Comparison of ENCODE assay signal across 8 cellular contexts in genomic region chr1:167219646-167220536, GRCh38. TPM values are rescaled to one million over a fixed set of nuclear protein-coding genes. Genes with fewer than 3 reads are reported as not detected.
DNase-seq lines count a peak whose midpoint lies in the region; ATAC-seq, FAIRE-seq and TF ChIP-seq lines count a peak whose summit lies in the region.

No MANE protein-coding gene starts in this region.

- TSS peak; percentile 90 for BruUV-seq in Caco-2 (replicated peaks; lab: Mats Ljungman, UMichigan)

- ATAC-seq in GM21390 (IDR thresholded peaks at IDR 0.05; ENCODE audit: unreplicated experiment), result peak; percentile 38
- ATAC-seq in activated CD8-positive, alpha-beta memory T cell treated with anti-CD3 and anti-CD28 coated beads, Interleukin-2, amount 10 ng/mL, durations not matched to agents 7 days and 5 days, result peak; percentile 63

- intact Hi-C loops in Caco-2 (cut with micrococcal nuclease; ENCODE audit: unreplicated experiment), result loop anchor here (1.0 to 5.0 kb wide), 7 partner anchors 59 to 717 kb away; partner anchors contain the start of genes DCAF6 and MPC2

- TF ChIP-seq CTCF in Caco-2 (IDR thresholded peaks at IDR 0.05; ENCODE audit: insufficient read depth in 1 of 2, low read depth in 1 of 2, low read length in 1 of 2, severe bottlenecking in 1 of 2, unreplicated experiment in 1 of 2), result peak in 1 of 2 experiments; percentile 14

- no peaks in the 10 kb centered on the region for H3K36me3 ChIP-seq in Caco-2 (ENCODE audit: control insufficient read depth, insufficient read depth, low read length)

- H3K4me3 ChIP-seq in Caco-2 (ENCODE audit: low read depth, low read length), result peak overlapping the region; percentile 63

- peak; percentile 91 to 93 for DNase-seq in Caco-2
- DNase-seq in HUDEP-2 (lab: John Stamatoyannopoulos, UW; ENCODE audit: unreplicated experiment in 76 of 76), result peak in 73 of 76 experiments; percentile 4 to 88 (median 66)
- DNase-seq in NOMO-1 treated with DMSO at 0.1 percent for 48 hours (lab: John Stamatoyannopoulos, UW; ENCODE audit: unreplicated experiment), result peak; percentile 90
- DNase-seq in activated CD8-positive, alpha-beta memory T cell treated with anti-CD3 and anti-CD28 coated beads, Interleukin-2, amount 10 ng/mL, durations not matched to agents 7 days and 5 days, result peak; percentile 94
- DNase-seq in mesenteric fat pad (ENCODE audit: low spot score), result peak; percentile 92
- DNase-seq in stimulated activated CD8-positive, alpha-beta memory T cell treated with anti-CD3 and anti-CD28 coated beads, Interleukin-15, amount 100 ng/mL, for 4 hours (ENCODE audit: low read depth in 2 of 2), result peak; percentile 68 to 78

- H3K27me3 Mint-ChIP-seq in Caco-2 (ENCODE audit: insufficient read depth, unreplicated experiment), result no peaks in the 10 kb centered on the region
- no peaks in the 10 kb centered on the region for H3K27me3 Mint-ChIP-seq in activated CD8-positive, alpha-beta memory T cell treated with anti-CD3 and anti-CD28 coated beads, Interleukin-2, amount 10 ng/mL, durations not matched to agents 7 days and 5 days

- peak overlapping the region; percentile 87 for H3K27ac Mint-ChIP-seq in Caco-2 (ENCODE audit: unreplicated experiment)
- H3K27ac Mint-ChIP-seq in activated CD8-positive, alpha-beta memory T cell treated with anti-CD3 and anti-CD28 coated beads, Interleukin-2, amount 10 ng/mL, durations not matched to agents 7 days and 5 days, result peak overlapping the region; percentile 94

- H3K4me1 ChIP-seq in Caco-2, result peaks cover 16% of the 10 kb centered on the region; the same call in 1 of the 2 replicates

- POLR2A ChIA-PET in Caco-2 (lab: Charles Lee), result interaction anchor here (0.5 to 2.1 kb wide), 32 partner anchors 8 to 1464 kb away, joined by 3 to 29 read pairs (median 4); partner anchors contain the start of genes CREG1, POGK and TADA1

- H3K36me3 Mint-ChIP-seq in Caco-2 (ENCODE audit: insufficient read depth, unreplicated experiment), result peaks cover 23% of the 10 kb centered on the region
- peaks cover 4% of the 10 kb centered on the region for H3K36me3 Mint-ChIP-seq in activated CD8-positive, alpha-beta memory T cell treated with anti-CD3 and anti-CD28 coated beads, Interleukin-2, amount 10 ng/mL, durations not matched to agents 7 days and 5 days

- peak overlapping the region; percentile 83 for H3K4me3 Mint-ChIP-seq in Caco-2 (ENCODE audit: unreplicated experiment)
- peak overlapping the region; percentile 86 for H3K4me3 Mint-ChIP-seq in activated CD8-positive, alpha-beta memory T cell treated with anti-CD3 and anti-CD28 coated beads, Interleukin-2, amount 10 ng/mL, durations not matched to agents 7 days and 5 days

- H3K9me3 ChIP-seq in Caco-2, result no peaks in the 10 kb centered on the region

- no peaks in the 10 kb centered on the region for H3K9me3 Mint-ChIP-seq in Caco-2 (ENCODE audit: unreplicated experiment)
- H3K9me3 Mint-ChIP-seq in activated CD8-positive, alpha-beta memory T cell treated with anti-CD3 and anti-CD28 coated beads, Interleukin-2, amount 10 ng/mL, durations not matched to agents 7 days and 5 days (ENCODE audit: low read depth), result no peaks in the 10 kb centered on the region

- CTCF ChIA-PET in Caco-2 (lab: Charles Lee), result interaction anchor here (0.5 to 1.6 kb wide), 49 partner anchors 9 to 1864 kb away, joined by 3 to 23 read pairs (median 6); partner anchors contain the start of genes CREG1, DCAF6 and MPC2
- CTCF ChIA-PET in activated CD8-positive, alpha-beta memory T cell treated with anti-CD3 and anti-CD28 coated beads, Interleukin-2, amount 10 ng/mL, durations not matched to agents 7 days and 5 days (lab: Charles Lee), result interaction anchor here (0.5 to 3.7 kb wide), 30 partner anchors 9 to 381 kb away, joined by 3 to 22 read pairs (median 5); partner anchors contain the start of genes CD247 and CREG1

- no peaks in the 10 kb centered on the region for H3K27me3 ChIP-seq in Caco-2 (replicated peaks; ENCODE audit: control insufficient read depth, insufficient read depth, low read length)

- FAIRE-seq in endometrium (lab: Jason Lieb, UNC), result peak; percentile 71

- peaks cover 14% of the 10 kb centered on the region for H3K4me1 Mint-ChIP-seq in Caco-2 (ENCODE audit: low read depth, unreplicated experiment)
- peaks cover 30% of the 10 kb centered on the region for H3K4me1 Mint-ChIP-seq in activated CD8-positive, alpha-beta memory T cell treated with anti-CD3 and anti-CD28 coated beads, Interleukin-2, amount 10 ng/mL, durations not matched to agents 7 days and 5 days

RNA-seq across cellular contexts. Expression of gene POU2F1, which starts 0.8 kb away (rescaled TPM):
- total RNA-seq in Caco-2 (2022) (28.3 and 29.6 TPM in 2 replicates), mesenteric fat pad (18.8 TPM)
- 10 to 100 TPM; 20.7 to 24.6 TPM for total RNA-seq in activated CD8-positive, alpha-beta memory T cell treated with anti-CD3 and anti-CD28 coated beads, Interleukin-2, amount 10 ng/mL, durations not matched to agents 7 days and 5 days

Comparison
In these comparisons a context has a peak if more than half of its experiments do, and no peak if none do; other contexts are left out.
1. Peak in every context shown above with its lines: DNase-seq, ATAC-seq and H3K4me3 ChIP-seq.